10 cellular contexts compared by ENCODE assay signal in the genomic region with DNA sequence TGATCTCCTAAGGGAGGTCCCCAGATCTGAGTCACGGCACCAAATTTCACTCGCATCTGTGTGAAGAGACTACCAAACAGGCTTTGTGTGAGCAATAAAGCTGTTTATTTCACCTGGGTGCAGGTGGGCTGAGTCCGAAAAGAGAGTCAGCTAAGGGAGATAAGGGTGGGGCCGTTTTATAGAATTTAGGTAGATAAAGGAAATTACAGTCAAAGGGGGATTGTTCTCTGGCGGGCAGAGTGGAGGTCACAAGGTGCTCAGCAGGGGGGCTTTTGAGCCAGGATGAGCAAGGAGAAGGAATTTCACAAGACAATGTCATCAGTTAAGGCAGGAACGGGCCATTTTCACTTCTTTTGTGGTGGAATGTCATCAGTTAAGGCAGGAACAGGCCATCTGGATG. TPM values are rescaled to one million over a fixed set of nuclear protein-coding genes. Genes with fewer than 3 reads are reported as not detected.
DNase-seq lines count a peak whose midpoint lies in the region; ATAC-seq and TF ChIP-seq lines count a peak whose summit lies in the region.
"Not testable (repeated sequence)": the region's sequence is repeated elsewhere in the genome, so short reads cannot be mapped to it uniquely, and the experiment has no call there.
"Had no signal": no experiment of that assay in that cellular context is flagged by ENCODE, and none has a peak within 500 bp of the region (broad histone marks: within the 10 kb centered on the region; RNA-seq: fewer than 3 reads in every experiment).

No MANE protein-coding gene starts in this region.

- peak overlapping the region; percentile 67 for H3K56ac ChIP-seq in mesendoderm (ENCODE audit: low read length)

- peak overlapping the region; percentile 89 for H3K4ac ChIP-seq in mesendoderm (ENCODE audit: low read depth, low read length)

- TF ChIP-seq EP300 in tibial nerve (IDR thresholded peaks at IDR 0.05): not testable (repeated sequence)

- H2BK120ac ChIP-seq in mesendoderm (ENCODE audit: low read depth, low read length): not testable (repeated sequence)

- not testable (repeated sequence) for H2AFZ ChIP-seq in GM23338

- peaks cover 31% of the 10 kb centered on the region for H3K4me1 Mint-ChIP-seq in GM23338
- peaks cover 72% of the 10 kb centered on the region for H3K4me1 Mint-ChIP-seq in endodermal cell

- H3K36me3 ChIP-seq in GM23338 (ENCODE audit: insufficient read depth); HUES6 (ENCODE audit: control insufficient read depth, insufficient read depth, low read length); breast epithelium; endodermal cell (ENCODE audit: control insufficient read depth, insufficient read depth, low read length); mesendoderm (ENCODE audit: control insufficient read depth, insufficient read depth, low read length); spleen; tibial nerve: not testable (repeated sequence)

- H3K27me3 ChIP-seq in GM23338 (ENCODE audit: insufficient read depth); HUES6 (ENCODE audit: control insufficient read depth, insufficient read depth, low read length); breast epithelium; endodermal cell (ENCODE audit: control insufficient read depth, insufficient read depth, low read length, poor library complexity, severe bottlenecking); mesendoderm (ENCODE audit: insufficient read depth, low read length, poor library complexity); spleen (replicated peaks in 1 of 7); tibial nerve: not testable (repeated sequence)

- peak overlapping the region; percentile 73 for H2BK5ac ChIP-seq in mesendoderm (ENCODE audit: low read length)

- not testable (repeated sequence) for H3K4me3 Mint-ChIP-seq in GM23338
- peak overlapping the region; percentile 75 for H3K4me3 Mint-ChIP-seq in endodermal cell

- not testable (repeated sequence) for H4K5ac ChIP-seq in mesendoderm (ENCODE audit: low read length)

- not testable (repeated sequence) for DNase-seq in GM23338 (ENCODE audit: low spot score); breast epithelium (ENCODE audit: low spot score in 2 of 2); spleen; tibial nerve (ENCODE audit: low spot score in 2 of 2)
- peak; percentile 71 for DNase-seq in endodermal cell
- peak; percentile 69 for DNase-seq in mesendoderm

- peaks cover 15% of the 10 kb centered on the region for H3K9me3 Mint-ChIP-seq in GM23338
- not testable (repeated sequence) for H3K9me3 Mint-ChIP-seq in endodermal cell

- H3K9me3 ChIP-seq in HUES6 (ENCODE audit: control insufficient read depth, insufficient read depth, low read depth, low read length); breast epithelium; endodermal cell (ENCODE audit: control insufficient read depth, low read length); spleen; tibial nerve: not testable (repeated sequence)

- H3K4me1 ChIP-seq in GM23338 (ENCODE audit: insufficient read depth) (peaks cover 12% of the 10 kb centered on the region; the same call in 1 of the 2 replicates), HUES6 (ENCODE audit: control insufficient read depth, insufficient read depth, low read length) (peaks cover 32% of the 10 kb centered on the region), endodermal cell (ENCODE audit: control insufficient read depth, insufficient read depth, low read length) (peaks cover 12% of the 10 kb centered on the region), mesendoderm (ENCODE audit: control insufficient read depth, low read depth, low read length) (peaks cover 16% of the 10 kb centered on the region), spleen (peaks cover 0 to 10% (median 0%) of the 10 kb centered on the region in 6 donors), tibial nerve (peaks cover 0 to 36% (median 7%) of the 10 kb centered on the region in 4 donors)
- H3K4me1 ChIP-seq in breast epithelium: not testable (repeated sequence)

- ATAC-seq in GM23338: not testable (repeated sequence)

- TF ChIP-seq POLR2A in breast epithelium (IDR thresholded peaks at IDR 0.05); spleen (IDR thresholded peaks at IDR 0.05); tibial nerve (IDR thresholded peaks at IDR 0.05): not testable (repeated sequence)

- H3K27ac ChIP-seq in GM23338 (ENCODE audit: low read depth): peak overlapping the region; percentile 78; the same call in 1 of the 2 replicates
- H3K27ac ChIP-seq in HUES6 (ENCODE audit: low read depth, low read length): peak overlapping the region; percentile 93; the same call in 1 of the 2 replicates
- H3K27ac ChIP-seq in breast epithelium: peak overlapping the region; percentile 56 to 83
- H3K27ac ChIP-seq in endodermal cell (ENCODE audit: low read depth, low read length): peak overlapping the region; percentile 53
- peak overlapping the region; percentile 97 for H3K27ac ChIP-seq in mesendoderm (ENCODE audit: low read depth, low read length)
- peak overlapping the region in 5 of 8 donors; percentile 13 to 55 (median 27) for H3K27ac ChIP-seq in spleen
- peak overlapping the region in 3 of 4 donors; percentile 10 to 51 (median 18) for H3K27ac ChIP-seq in tibial nerve

- H3K9ac ChIP-seq in HUES6 (ENCODE audit: low read length): peak overlapping the region; percentile 96
- H3K9ac ChIP-seq in endodermal cell (ENCODE audit: extremely low read depth, low read length, poor library complexity, severe bottlenecking): peak overlapping the region; percentile 77
- not testable (repeated sequence) for H3K9ac ChIP-seq in mesendoderm (ENCODE audit: low read length)

- peak overlapping the region; percentile 96 for H3K18ac ChIP-seq in mesendoderm (ENCODE audit: low read length)

- intact Hi-C loops in breast epithelium (cut with DNase I; ENCODE audit: low total_unique reads); spleen (cut with DNase I; ENCODE audit: low total_unique reads): not testable (repeated sequence)

- not testable (repeated sequence) for H4K20me1 ChIP-seq in GM23338 (replicated peaks; ENCODE audit: insufficient read depth)

- H3K23ac ChIP-seq in mesendoderm (ENCODE audit: low read length): not testable (repeated sequence)

- not testable (repeated sequence) for H3K79me1 ChIP-seq in mesendoderm (ENCODE audit: low read length)

- not testable (repeated sequence) for TF ChIP-seq CTCF in GM23338 (conservative IDR thresholded peaks at IDR 0.05; ENCODE audit: low read depth in 2 of 2); breast epithelium (IDR thresholded peaks at IDR 0.05); endodermal cell (conservative IDR thresholded peaks at IDR 0.05); spleen (IDR thresholded peaks at IDR 0.05 in 8 of 11, conservative IDR thresholded peaks at IDR 0.05 in 3 of 11); tibial nerve (IDR thresholded peaks at IDR 0.05)

- not testable (repeated sequence) for H3K27ac Mint-ChIP-seq in GM23338
- peak overlapping the region; percentile 95 for H3K27ac Mint-ChIP-seq in endodermal cell

- not testable (repeated sequence) for H3K9me2 ChIP-seq in GM23338 (ENCODE audit: insufficient read depth)

- not testable (repeated sequence) for H2AK5ac ChIP-seq in mesendoderm (ENCODE audit: low read length)

- peak overlapping the region; percentile 60; the same call in 1 of the 2 replicates for H3K4me2 ChIP-seq in GM23338
- not testable (repeated sequence) for H3K4me2 ChIP-seq in mesendoderm (ENCODE audit: low read length)

- WGBS in endodermal cell (ENCODE audit: insufficient coverage in 1 of 2, insufficient read length in 1 of 2), 2 experiments: 31 to 32% methylated on average over 3 to 6 of the region's 6 CpGs
- no CpG with 5 or more reads among the region's 6 CpGs for WGBS in mesendoderm (ENCODE audit: extremely low coverage, insufficient coverage, low lambda C conversion rate)
- 69 to 86% (median 81%) methylated on average over 5 to 6 of the region's 6 CpGs for WGBS in spleen, 5 donors
- WGBS in tibial nerve, 2 donors: 75% methylated on average over 6 of the region's 6 CpGs

- H3K36me3 Mint-ChIP-seq in GM23338 (ENCODE audit: low read depth) (peaks cover 16% of the 10 kb centered on the region), endodermal cell (ENCODE audit: low read depth) (peaks cover 22% of the 10 kb centered on the region)

- H2BK15ac ChIP-seq in mesendoderm (replicated peaks; ENCODE audit: low read depth): not testable (repeated sequence)

- not testable (repeated sequence) for H3K79me2 ChIP-seq in GM23338 (replicated peaks; ENCODE audit: insufficient read depth); mesendoderm (ENCODE audit: control insufficient read depth, insufficient read depth, low read length)

- H3K4me3 ChIP-seq in GM23338; breast epithelium; mesendoderm (ENCODE audit: low read length); spleen; tibial nerve: not testable (repeated sequence)
- peak overlapping the region; percentile 60; the same call in 1 of the 2 replicates for H3K4me3 ChIP-seq in HUES6 (ENCODE audit: low read depth, low read length)
- H3K4me3 ChIP-seq in endodermal cell (ENCODE audit: low read length): peak overlapping the region; percentile 88

- not testable (repeated sequence) for H4K8ac ChIP-seq in mesendoderm (ENCODE audit: low read depth, low read length)

- not testable (repeated sequence) for H3F3A ChIP-seq in GM23338 (replicated peaks; ENCODE audit: low read depth)

- H3K27me3 Mint-ChIP-seq in GM23338 (ENCODE audit: insufficient read depth, low read depth, poor library complexity); endodermal cell (ENCODE audit: insufficient read depth): not testable (repeated sequence)

RNA-seq across cellular contexts. Expression of a gene that starts 8.2 kb away (rescaled TPM):
- 0.10 TPM in 1 of 2 replicates, not detected in the other for total RNA-seq in GM23338 (2014; rRNA removed; shearing (Covaris generic))
- polyA plus RNA-seq in GM23338 (2016; fragmentation: Nextera tagmentation; extraction: Ambion mirVana): 0.07 and 0.10 TPM in 2 replicates
- under 1 TPM in 2 of 3 donors, not detected in 1; 0.16 to 0.73 TPM for total RNA-seq in breast epithelium
- 100 to 1,000 TPM in 1 of 2 donors, 10 to 100 TPM in 1; 52.4 to 114 TPM for total RNA-seq in endodermal cell
- 7.9 TPM for polyA plus RNA-seq in endodermal cell (2013, experiment 1 of 2)
- polyA plus RNA-seq in endodermal cell (2013, experiment 2 of 2): 11.5 TPM
- 1.2 TPM for polyA plus RNA-seq in mesendoderm (2013, experiment 1 of 2)
- 1.0 TPM for polyA plus RNA-seq in mesendoderm (2013, experiment 2 of 2)
- total RNA-seq in spleen: 1 to 10 TPM in 2 of 7 donors, under 1 TPM in 5; 0.51 to 2.1 (median 0.82) TPM
- polyA plus RNA-seq in spleen: 1 to 10 TPM in 2 of 3 donors, under 1 TPM in 1; 0.72 to 1.3 (median 1.3) TPM
- not detected for total RNA-seq in tibial nerve
- total RNA-seq: CD4-positive, alpha-beta T cell; IMR-90; K562 had no signal
- polyA plus RNA-seq: IMR-90, K562 had no signal

Comparison
In these comparisons a context has a peak if more than half of its experiments do, and no peak if none do; other contexts are left out.
1. H3K27ac ChIP-seq: peak in every context shown above with its lines; median percentile 97 in mesendoderm; 93 in HUES6; 78 in GM23338; 70 in breast epithelium; 53 in endodermal cell; 27 in spleen; 18 in tibial nerve.
2. RNA of a gene that starts 8.2 kb away (total RNA-seq): 52.4 to 114 TPM in endodermal cell; 0.51 to 2.1 TPM in spleen, not detected in tibial nerve, 0.16 to 0.73 TPM in breast epithelium and 0.10 TPM in GM23338; every median in the first group is over 10 times any median in the second.